In the genomic region with DNA sequence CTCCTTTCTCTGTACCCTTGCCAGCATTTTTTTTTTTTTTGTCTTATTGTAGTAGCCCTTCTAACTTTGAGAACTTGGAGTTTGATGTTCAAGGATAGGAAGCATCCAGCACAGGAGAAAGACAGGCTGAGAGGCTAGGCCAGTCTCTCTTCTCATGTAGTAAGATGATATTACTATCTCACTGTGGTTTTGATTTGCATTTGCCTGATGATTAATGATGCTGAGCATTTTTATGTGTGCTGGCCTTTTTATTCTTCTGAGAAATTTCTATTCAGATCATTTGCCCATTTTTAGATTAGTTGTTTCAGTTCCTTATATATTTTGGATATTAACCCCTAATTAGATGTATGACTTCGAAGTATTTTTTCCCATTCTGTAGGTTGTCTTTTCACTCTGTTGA, we compare ENCODE assay signal across 23 cellular contexts.
"Had no signal": no experiment of that assay in that cellular context is flagged by ENCODE, and none has a peak within 500 bp of the region (broad histone marks: within the 10 kb centered on the region; RNA-seq: fewer than 3 reads in every experiment).

No MANE protein-coding gene starts in this region.

- H3K36me3 ChIP-seq: ascending aorta, gastrocnemius medialis, tibial artery had no signal

- ATAC-seq: esophagus mucosa, gastrocnemius medialis, left colon, T-cell had no signal

- H3K27me3 ChIP-seq: ascending aorta, gastrocnemius medialis, tibial artery had no signal

- H3K4me1 Mint-ChIP-seq: activated naive CD4-positive, alpha-beta T cell treated with anti-CD3 and anti-CD28 coated beads, Interleukin-2, amount 50 U/mL, for 24 hours; T-cell had no signal

- H3K9me3 Mint-ChIP-seq: activated naive CD4-positive, alpha-beta T cell treated with anti-CD3 and anti-CD28 coated beads, Interleukin-2, amount 50 U/mL, for 24 hours; neural crest cell; T-helper 2 cell treated with Interferon-gamma antibody and Interleukin-4, amounts not matched to agents 5 μg/mL and 100 μg/mL, for 36 hours had no signal

- DNase-seq: activated CD4-positive, alpha-beta T cell treated with anti-CD3 and anti-CD28 coated beads for 1 hour; activated CD4-positive, alpha-beta T cell treated with anti-CD3 and anti-CD28 coated beads, Interleukin-2, amount 50 U/mL, for 1 hour; activated gamma-delta T cell treated with Interleukin-2 at 50 U/mL for 16 hours; activated T-cell treated with anti-CD3 and anti-CD28 coated beads, Interleukin-2, amount 50 U/mL, for 1 hour; central memory CD4-positive, alpha-beta T cell; effector memory CD4-positive, alpha-beta T cell; gastrocnemius medialis; head of caudate nucleus; left colon; mesenchymal stem cell; naive B cell; stimulated activated CD4-positive, alpha-beta T cell treated with anti-CD3 and anti-CD28 coated beads, Interleukin-4, amount 100 ng/mL, for 24 hours; T-cell; tibial artery had no signal

- H3K4me3 Mint-ChIP-seq: activated naive CD4-positive, alpha-beta T cell treated with anti-CD3 and anti-CD28 coated beads, Interleukin-2, amount 50 U/mL, for 24 hours; naive B cell; neural crest cell; stimulated activated naive CD8-positive, alpha-beta T cell treated with anti-CD3 and anti-CD28 coated beads, Interleukin-15, Interleukin-2, amounts not matched to agents 100 ng/mL and 50 ng/mL, for 24 hours; T-cell; T-helper 2 cell treated with Interferon-gamma antibody and Interleukin-4, amounts not matched to agents 5 μg/mL and 100 μg/mL, for 36 hours had no signal

- H3K36me3 Mint-ChIP-seq: activated naive CD4-positive, alpha-beta T cell treated with anti-CD3 and anti-CD28 coated beads, Interleukin-2, amount 50 U/mL, for 24 hours; naive B cell; T-cell had no signal

- H3K27me3 Mint-ChIP-seq: activated naive CD4-positive, alpha-beta T cell treated with anti-CD3 and anti-CD28 coated beads, Interleukin-2, amount 50 U/mL, for 24 hours; stimulated activated naive CD8-positive, alpha-beta T cell treated with anti-CD3 and anti-CD28 coated beads, Interleukin-15, Interleukin-2, amounts not matched to agents 100 ng/mL and 50 ng/mL, for 24 hours; T-cell had no signal

- H3K4me1 ChIP-seq: ascending aorta had no signal

- FAIRE-seq: keratinocyte had no signal

- H3K27ac Mint-ChIP-seq: activated naive CD4-positive, alpha-beta T cell treated with anti-CD3 and anti-CD28 coated beads, Interleukin-2, amount 50 U/mL, for 24 hours; naive B cell; progenitor cell of endocrine pancreas; stimulated activated naive CD8-positive, alpha-beta T cell treated with anti-CD3 and anti-CD28 coated beads, Interleukin-15, Interleukin-2, amounts not matched to agents 100 ng/mL and 50 ng/mL, for 24 hours; T-cell; T-helper 2 cell treated with Interferon-gamma antibody and Interleukin-4, amounts not matched to agents 5 μg/mL and 100 μg/mL, for 36 hours had no signal

- H3K27ac ChIP-seq: ascending aorta, gastrocnemius medialis, tibial artery, VCaP had no signal

- H3K9me3 ChIP-seq: ascending aorta, gastrocnemius medialis, tibial artery had no signal

- H3K4me3 ChIP-seq: ascending aorta, gastrocnemius medialis, tibial artery had no signal
